8 cellular contexts compared by ENCODE assay signal in the genomic region with DNA sequence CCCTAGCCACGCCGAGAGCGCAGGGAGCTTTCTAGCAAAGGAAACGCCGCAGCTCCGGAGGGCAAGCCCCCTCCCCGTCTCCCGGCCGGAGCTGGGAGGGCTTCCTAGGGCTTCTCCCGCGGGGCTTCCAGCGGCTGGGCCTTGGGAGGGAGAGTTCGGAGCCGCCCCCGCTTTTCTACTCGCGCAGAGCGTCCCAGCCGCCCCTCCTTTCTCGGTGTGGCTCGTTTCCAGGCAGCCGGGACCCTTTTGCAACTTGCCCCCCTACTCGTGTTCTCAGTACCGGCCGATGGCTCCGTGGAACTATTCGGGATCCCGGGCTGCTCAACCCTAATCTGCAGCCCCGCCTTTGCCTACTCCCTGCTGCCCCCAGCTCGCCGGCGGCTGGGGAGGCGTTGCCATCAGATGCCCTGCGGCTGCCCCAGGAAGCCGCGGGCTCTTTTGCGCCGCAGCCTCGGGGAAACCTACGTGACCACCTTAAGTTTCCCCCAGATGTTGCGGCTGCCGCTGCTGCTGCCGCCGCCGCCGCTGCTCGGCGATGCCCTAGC.
DNase-seq lines count a peak whose midpoint lies in the region; ATAC-seq and TF ChIP-seq lines count a peak whose summit lies in the region.

No MANE protein-coding gene starts in this region.

- ATAC-seq in GM18517 (IDR thresholded peaks at IDR 0.05; ENCODE audit: unreplicated experiment) (peak; percentile 33), HG02973 (IDR thresholded peaks at IDR 0.05; ENCODE audit: unreplicated experiment) (peak; percentile 26)

- H3K27me3 ChIP-seq in neutrophil, result peaks cover 23% of the 10 kb centered on the region

- H3K36me3 ChIP-seq in neutrophil, result no peaks in the 10 kb centered on the region

- H3K4me3 ChIP-seq in neutrophil (ENCODE audit: low read depth in 1 of 2, low read length in 1 of 2), result peak overlapping the region; percentile 73 to 88

- H3K9me3 ChIP-seq in neutrophil, result no peaks in the 10 kb centered on the region

- DNase-seq in AG20443 (ENCODE audit: low spot score) (peak; percentile 68), NCI-H69 (lab: John Stamatoyannopoulos, UW) (peak; percentile 84), foreskin melanocyte (peak; percentile 62), NCI-H187 (lab: John Stamatoyannopoulos, UW) (no peak)
- DNase-seq in activated effector memory CD4-positive, alpha-beta T cell treated with Interleukin-2 at 50 U/mL for 16 hours, result peak; percentile 40

- peak overlapping the region; percentile 91 for H3K27ac ChIP-seq in neutrophil

- TF ChIP-seq CTCF in neutrophil (IDR thresholded peaks at IDR 0.05), result no peak

- H3K4me1 ChIP-seq in neutrophil (ENCODE audit: control insufficient read depth in 1 of 2, insufficient read depth in 1 of 2, low read depth in 1 of 2, low read length in 1 of 2), result peaks cover 46 to 47% of the 10 kb centered on the region in 2 experiments

Comparison
In these comparisons a context has a peak if more than half of its experiments do, and no peak if none do; other contexts are left out.
1. DNase-seq: peak in AG20443 (single experiment), NCI-H69 (single experiment), activated effector memory CD4-positive, alpha-beta T cell treated with Interleukin-2 at 50 U/mL for 16 hours (single experiment) and foreskin melanocyte (single experiment); none in NCI-H187 (0 of 2).